ENCODE assay signal across 1 cellular context in genomic region chr15:81323944-81324881, GRCh38.
A peak's percentile ranks its signal among the peaks of the same experiment; 100 is the strongest.
TF ChIP-seq lines count a peak whose summit lies in the region.

Gene STARD5 (minus strand): TSS chr15:81324141. CDS start chr15:81324099, 42 bp downstream.

TF ChIP-seq in GM12878, 131 proteins besides CTCF, POLR2A, EP300 and RAD21 (continued from another document and continues in another):
- TF ChIP-seq ZZZ3 (IDR thresholded peaks at IDR 0.05; ENCODE audit: control insufficient read depth, insufficient read length, low read depth) (no peak), RELB (IDR thresholded peaks at IDR 0.05; ENCODE audit: low read depth) (no peak), ESRRA (IDR thresholded peaks at IDR 0.05; ENCODE audit: low read length) (no peak), PAX8 (IDR thresholded peaks at IDR 0.05) (no peak), MYC (IDR thresholded peaks at IDR 0.05; ENCODE audit: insufficient read depth, insufficient read length, insufficient replicate concordance, low read length, severe bottlenecking) (peak; percentile 39), NBN (IDR thresholded peaks at IDR 0.05) (0 out of 2 replicates have a peak, but pooled peaks have one; percentile 21), LARP7 (IDR thresholded peaks at IDR 0.05) (no peak), ZNF217 (IDR thresholded peaks at IDR 0.05) (no peak), ATF3 (IDR thresholded peaks at IDR 0.05; ENCODE audit: borderline replicate concordance, extremely low read depth, low read depth, low read length) (no peak), CHD4 (IDR thresholded peaks at IDR 0.05) (no peak), CREM (IDR thresholded peaks at IDR 0.05; ENCODE audit: low read depth) (peak; percentile 50; the same call in 1 of the 2 replicates), CEBPZ (IDR thresholded peaks at IDR 0.05; ENCODE audit: low read depth, low read length) (no peak), ZBTB40 (IDR thresholded peaks at IDR 0.05; ENCODE audit: borderline replicate concordance) (no peak), KAT2A (conservative IDR thresholded peaks at IDR 0.05; ENCODE audit: control insufficient read depth, low read depth, low read length) (no peak), IRF3 (IDR thresholded peaks at IDR 0.05) (peak; percentile 78), MTA3 (IDR thresholded peaks at IDR 0.05; ENCODE audit: borderline replicate concordance, low read length) (no peak), NFIC (IDR thresholded peaks at IDR 0.05; ENCODE audit: low read depth, low read length) (no peak), IKZF1 (conservative IDR thresholded peaks at IDR 0.05) (peak; percentile 73), MTA2 (IDR thresholded peaks at IDR 0.05; ENCODE audit: low read depth) (peak; percentile 12; the same call in 1 of the 2 replicates), CREB1 (IDR thresholded peaks at IDR 0.05; ENCODE audit: low read depth) (peak; percentile 79), PKNOX1 (IDR thresholded peaks at IDR 0.05) (peak; percentile 98), POLR2AphosphoS2 (IDR thresholded peaks at IDR 0.05; ENCODE audit: low read depth, low read length) (0 out of 2 replicates have a peak, but pooled peaks have one; percentile 64), PBX3 (IDR thresholded peaks at IDR 0.05; ENCODE audit: insufficient replicate concordance, low read depth, low read length) (peak; percentile 94), YBX1 (IDR thresholded peaks at IDR 0.05) (no peak), POLR2AphosphoS5 (IDR thresholded peaks at IDR 0.05; ENCODE audit: low read length) (peak; percentile 87), CUX1 (IDR thresholded peaks at IDR 0.05; ENCODE audit: insufficient replicate concordance, low read depth, low read length) (no peak), SMARCA5 (IDR thresholded peaks at IDR 0.05) (no peak), KLF5 (IDR thresholded peaks at IDR 0.05; ENCODE audit: partially characterized antibody) (no peak), BACH1 (IDR thresholded peaks at IDR 0.05; ENCODE audit: borderline replicate concordance) (no peak), SKIL (IDR thresholded peaks at IDR 0.05; ENCODE audit: low read depth, poor library complexity, severe bottlenecking) (no peak), TAF1 (IDR thresholded peaks at IDR 0.05; ENCODE audit: borderline replicate concordance, low read depth, low read length) (peak; percentile 82), BMI1 (IDR thresholded peaks at IDR 0.05; ENCODE audit: borderline replicate concordance) (no peak), ZNF274 (IDR thresholded peaks at IDR 0.05; ENCODE audit: insufficient read depth, insufficient read length) (no peak)
